In genomic region chr4:128600410-128600809, GRCh38 we compare ENCODE assay signal across 1 cellular context.
TF ChIP-seq lines count a peak whose summit lies in the region.

No MANE protein-coding gene starts in this region.

TF ChIP-seq in GM23338, 12 proteins besides CTCF, POLR2A, EP300 and RAD21 (continued from another document):
- TF ChIP-seq ZNF462 (CRISPR knock-in tag; IDR thresholded peaks at IDR 0.05) (no peak), ETS1 (IDR thresholded peaks at IDR 0.05) (no peak), REST (IDR thresholded peaks at IDR 0.05; ENCODE audit: unreplicated experiment) (no peak)
